In genomic region chr13:20114066-20114465, GRCh38 we compare ENCODE assay signal across 16 cellular contexts.
"Had no signal": no experiment of that assay in that cellular context is flagged by ENCODE, and none has a peak within 500 bp of the region (broad histone marks: within the 10 kb centered on the region; RNA-seq: fewer than 3 reads in every experiment).

No MANE protein-coding gene starts in this region.

- H3K4me3 ChIP-seq: pancreas, tibial artery had no signal

- H3K9me3 ChIP-seq: pancreas, tibial artery had no signal

- H3K36me3 Mint-ChIP-seq: stimulated activated effector memory CD8-positive, alpha-beta T cell treated with anti-CD3 and anti-CD28 coated beads, Interleukin-12 subunit alpha, Interleukin-12 subunit beta, amount 100 ng/mL, for 72 hours had no signal

- H3K4me1 ChIP-seq: foreskin keratinocyte, pancreas had no signal

- ATAC-seq: effector memory CD8-positive, alpha-beta T cell; foreskin keratinocyte; left cardiac atrium; pancreas; right cardiac atrium; stimulated activated effector memory CD8-positive, alpha-beta T cell treated with anti-CD3 and anti-CD28 coated beads, Interleukin-12 subunit alpha, Interleukin-12 subunit beta, amount 100 ng/mL, for 72 hours had no signal

- H3K27me3 ChIP-seq: foreskin keratinocyte, pancreas had no signal

- H3K27ac Mint-ChIP-seq: dendritic cell treated with granulocyte-macrophage colony-stimulating factor and Interleukin-4, amounts not matched to agents 40 ng/mL and 50 ng/mL, for 4 days; nephron; progenitor cell of endocrine pancreas; stimulated activated effector memory CD8-positive, alpha-beta T cell treated with anti-CD3 and anti-CD28 coated beads, Interleukin-12 subunit alpha, Interleukin-12 subunit beta, amount 100 ng/mL, for 72 hours; stimulated activated naive CD8-positive, alpha-beta T cell treated with anti-CD3 and anti-CD28 coated beads, Interleukin-15, Interleukin-2, amounts not matched to agents 100 ng/mL and 50 ng/mL, for 24 hours had no signal

- H3K36me3 ChIP-seq: pancreas, tibial artery had no signal

- H3K27me3 Mint-ChIP-seq: stimulated activated naive CD8-positive, alpha-beta T cell treated with anti-CD3 and anti-CD28 coated beads, Interleukin-15, Interleukin-2, amounts not matched to agents 100 ng/mL and 50 ng/mL, for 24 hours had no signal

- H3K4me3 Mint-ChIP-seq: dendritic cell treated with granulocyte-macrophage colony-stimulating factor and Interleukin-4, amounts not matched to agents 40 ng/mL and 50 ng/mL, for 4 days; effector memory CD8-positive, alpha-beta T cell; nephron; stimulated activated effector memory CD8-positive, alpha-beta T cell treated with anti-CD3 and anti-CD28 coated beads, Interleukin-12 subunit alpha, Interleukin-12 subunit beta, amount 100 ng/mL, for 72 hours; stimulated activated naive CD8-positive, alpha-beta T cell treated with anti-CD3 and anti-CD28 coated beads, Interleukin-15, Interleukin-2, amounts not matched to agents 100 ng/mL and 50 ng/mL, for 24 hours had no signal

- H3K27ac ChIP-seq: foreskin keratinocyte, pancreas, tibial artery had no signal

- DNase-seq: cerebellar nuclear complex; effector memory CD8-positive, alpha-beta T cell; foreskin keratinocyte; kidney; left cardiac atrium; occipital lobe; pancreas; right cardiac atrium; stimulated activated CD4-positive, alpha-beta T cell treated with anti-CD3 and anti-CD28 coated beads, Interleukin-4, amount 100 ng/mL, for 1 hour; stimulated activated CD8-positive, alpha-beta memory T cell treated with anti-CD3 and anti-CD28 coated beads, Interleukin-4, amount 100 ng/mL, for 48 hours; tibial artery had no signal

- H3K9me3 Mint-ChIP-seq: dendritic cell treated with granulocyte-macrophage colony-stimulating factor and Interleukin-4, amounts not matched to agents 40 ng/mL and 50 ng/mL, for 4 days; effector memory CD8-positive, alpha-beta T cell; nephron; stimulated activated effector memory CD8-positive, alpha-beta T cell treated with anti-CD3 and anti-CD28 coated beads, Interleukin-12 subunit alpha, Interleukin-12 subunit beta, amount 100 ng/mL, for 72 hours; stimulated activated naive CD8-positive, alpha-beta T cell treated with anti-CD3 and anti-CD28 coated beads, Interleukin-15, Interleukin-2, amounts not matched to agents 100 ng/mL and 50 ng/mL, for 24 hours had no signal
